8 cellular contexts compared by ENCODE assay signal in genomic region chr17:7651097-7651958, GRCh38. TPM values are rescaled to one million over a fixed set of nuclear protein-coding genes. Genes with fewer than 3 reads are reported as not detected.
DNase-seq lines count a peak whose midpoint lies in the region; ATAC-seq and TF ChIP-seq lines count a peak whose summit lies in the region.

No MANE protein-coding gene starts in this region.

- H3K36me3 Mint-ChIP-seq in activated CD4-positive, alpha-beta T cell treated with anti-CD3 and anti-CD28 coated beads, Interleukin-2, amount 10 ng/mL, durations not matched to agents 7 days and 5 days (ENCODE audit: low read depth), result no peaks in the 10 kb centered on the region

- CTCF ChIA-PET in activated CD4-positive, alpha-beta T cell treated with anti-CD3 and anti-CD28 coated beads, Interleukin-2, amount 10 ng/mL, durations not matched to agents 7 days and 5 days (lab: Charles Lee), result interaction anchor here (0.9 to 2.0 kb wide), 6 partner anchors 8 to 386 kb away, joined by 3 to 10 read pairs (median 4); partner anchors contain the start of genes FXR2, SAT2, SHBG and TP53

- H3K9me3 Mint-ChIP-seq in activated CD4-positive, alpha-beta T cell treated with anti-CD3 and anti-CD28 coated beads, Interleukin-2, amount 10 ng/mL, durations not matched to agents 7 days and 5 days, result no peaks in the 10 kb centered on the region

- H3K27me3 ChIP-seq in breast epithelium, result peaks cover 0 to 4% of the 10 kb centered on the region in 2 donors
- H3K27me3 ChIP-seq in tibial artery, result peaks cover 0 to 61% of the 10 kb centered on the region in 2 donors

- no peaks in the 10 kb centered on the region for H3K36me3 ChIP-seq in breast epithelium
- H3K36me3 ChIP-seq in tibial artery, result no peaks in the 10 kb centered on the region

- no peaks in the 10 kb centered on the region for H3K4me1 ChIP-seq in breast epithelium
- peaks cover 0 to 23% (median 20%) of the 10 kb centered on the region in 4 donors for H3K4me1 ChIP-seq in tibial artery

- peak overlapping the region; percentile 62 for H3K4me3 Mint-ChIP-seq in activated CD4-positive, alpha-beta T cell treated with anti-CD3 and anti-CD28 coated beads, Interleukin-2, amount 10 ng/mL, durations not matched to agents 7 days and 5 days

- peaks cover 45% of the 10 kb centered on the region for H3K27me3 Mint-ChIP-seq in activated CD4-positive, alpha-beta T cell treated with anti-CD3 and anti-CD28 coated beads, Interleukin-2, amount 10 ng/mL, durations not matched to agents 7 days and 5 days

- peak overlapping the region; percentile 39 to 75 (median 57) for H3K4me3 ChIP-seq in breast epithelium
- H3K4me3 ChIP-seq in lower leg skin (ENCODE audit: low read depth, poor library complexity, severe bottlenecking), result peak overlapping the region; percentile 16
- H3K4me3 ChIP-seq in tibial artery, result peak overlapping the region; percentile 12 to 48

- H3K27ac Mint-ChIP-seq in activated CD4-positive, alpha-beta T cell treated with anti-CD3 and anti-CD28 coated beads, Interleukin-2, amount 10 ng/mL, durations not matched to agents 7 days and 5 days, result no peak overlapping the region

- 1% methylated on average over 48 to 50 of the region's 82 CpGs for WGBS in lower leg skin, 2 donors

- no peaks in the 10 kb centered on the region for H3K9me3 ChIP-seq in breast epithelium
- no peaks in the 10 kb centered on the region for H3K9me3 ChIP-seq in tibial artery

- POLR2A ChIA-PET in activated CD4-positive, alpha-beta T cell treated with anti-CD3 and anti-CD28 coated beads, Interleukin-2, amount 10 ng/mL, durations not matched to agents 7 days and 5 days (lab: Charles Lee), result interaction anchor here (0.5 to 1.7 kb wide), 3 partner anchors 9 to 37 kb away, joined by 4 to 5 read pairs (median 4); partner anchors contain the start of genes FXR2, TP53 and WRAP53

- no peak for DNase-seq in activated CD4-positive, alpha-beta T cell treated with anti-CD3 and anti-CD28 coated beads, Interleukin-2, amount 10 ng/mL, durations not matched to agents 7 days and 5 days
- DNase-seq in activated CD4-positive, alpha-beta T cell treated with anti-CD3 and anti-CD28 coated beads, Interleukin-2, amount 50 U/mL, for 48 hours, result no peak
- DNase-seq in breast epithelium (ENCODE audit: low spot score in 2 of 2), result no peak
- DNase-seq in lower leg skin (ENCODE audit: low spot score in 2 of 2), result no peak
- DNase-seq in tibial artery, result no peak
- no peak for DNase-seq in stimulated activated naive CD4-positive, alpha-beta T cell treated with Interleukin-2 at 50 U/mL for 16 hours (lab: John Stamatoyannopoulos, UW)
- DNase-seq in omental fat pad (ENCODE audit: low spot score), result no peak
- DNase-seq in NCI-H524 (lab: John Stamatoyannopoulos, UW), result no peak

- H3K27ac ChIP-seq in breast epithelium (peak overlapping the region; percentile 15 to 53), tibial artery (no peak overlapping the region)

- intact Hi-C loops in breast epithelium (cut with DNase I; ENCODE audit: low total_unique reads) (no loop called here), lower leg skin (cut with DNase I; ENCODE audit: low total_unique reads) (no loop called here), tibial artery (cut with DNase I; ENCODE audit: low total_unique reads) (no loop called here)

- TF ChIP-seq CTCF in breast epithelium (IDR thresholded peaks at IDR 0.05), result no peak
- no peak for TF ChIP-seq CTCF in lower leg skin (IDR thresholded peaks at IDR 0.05)
- TF ChIP-seq CTCF in tibial artery (IDR thresholded peaks at IDR 0.05), result no peak
- TF ChIP-seq CTCF in omental fat pad (IDR thresholded peaks at IDR 0.05), result no peak

- no peak for TF ChIP-seq POLR2A in breast epithelium (IDR thresholded peaks at IDR 0.05)
- TF ChIP-seq POLR2A in lower leg skin (IDR thresholded peaks at IDR 0.05), result no peak

- peaks cover 15% of the 10 kb centered on the region for H3K4me1 Mint-ChIP-seq in activated CD4-positive, alpha-beta T cell treated with anti-CD3 and anti-CD28 coated beads, Interleukin-2, amount 10 ng/mL, durations not matched to agents 7 days and 5 days

- ATAC-seq in omental fat pad (ENCODE audit: low FRiP score), result no peak

RNA-seq across cellular contexts. Expression of gene ATP1B2, which starts 0.6 kb away (rescaled TPM):
- total RNA-seq in activated CD4-positive, alpha-beta T cell treated with anti-CD3 and anti-CD28 coated beads, Interleukin-2, amount 10 ng/mL, durations not matched to agents 7 days and 5 days, result under 1 TPM in 1 of 2 experiments, not detected in 1; 0.08 TPM
- total RNA-seq in breast epithelium (1 to 10 TPM in 1 of 3 donors, under 1 TPM in 2; 0.16 to 1.2 (median 0.98) TPM), lower leg skin (1 to 10 TPM in 1 of 4 donors, under 1 TPM in 2, not detected in 1; 0.42 to 3.0 (median 0.46) TPM), omental fat pad (1 to 10 TPM in 1 of 4 donors, under 1 TPM in 2, not detected in 1; 0.28 to 1.4 (median 0.48) TPM)

RNA-seq across cellular contexts. Expression of gene SHBG, which starts 21.4 kb away (rescaled TPM):
- total RNA-seq in activated CD4-positive, alpha-beta T cell treated with anti-CD3 and anti-CD28 coated beads, Interleukin-2, amount 10 ng/mL, durations not matched to agents 7 days and 5 days, result not detected
- total RNA-seq in breast epithelium, result under 1 TPM in 1 of 3 donors, not detected in 2; 0.16 TPM
- total RNA-seq in lower leg skin, result not detected
- 1 to 10 TPM in 1 of 4 donors, under 1 TPM in 1, not detected in 2; 0.37 to 2.5 TPM for total RNA-seq in omental fat pad

RNA-seq across cellular contexts. Expression of gene SAT2, which starts 23.7 kb away (rescaled TPM):
- total RNA-seq in activated CD4-positive, alpha-beta T cell treated with anti-CD3 and anti-CD28 coated beads, Interleukin-2, amount 10 ng/mL, durations not matched to agents 7 days and 5 days, result 10 to 100 TPM; 18.5 to 23.6 TPM
- 10 to 100 TPM; 52.5 to 78.4 (median 62.9) TPM for total RNA-seq in breast epithelium
- total RNA-seq in lower leg skin, result 10 to 100 TPM; 32.7 to 50.5 (median 43.0) TPM
- total RNA-seq in omental fat pad, result 10 to 100 TPM; 55.5 to 81.3 (median 66.2) TPM

RNA-seq across cellular contexts. Expression of gene TP53, which starts 36.0 kb away (rescaled TPM):
- total RNA-seq in activated CD4-positive, alpha-beta T cell treated with anti-CD3 and anti-CD28 coated beads, Interleukin-2, amount 10 ng/mL, durations not matched to agents 7 days and 5 days, result 100 to 1,000 TPM; 154 to 182 TPM
- total RNA-seq in breast epithelium (10 to 100 TPM; 23.9 to 31.9 (median 24.2) TPM), lower leg skin (10 to 100 TPM; 42.8 to 57.3 (median 50.8) TPM), omental fat pad (10 to 100 TPM; 18.1 to 26.3 (median 19.3) TPM)

RNA-seq across cellular contexts. Expression of gene FXR2, which starts 36.6 kb away (rescaled TPM):
- total RNA-seq in activated CD4-positive, alpha-beta T cell treated with anti-CD3 and anti-CD28 coated beads, Interleukin-2, amount 10 ng/mL, durations not matched to agents 7 days and 5 days, result 10 to 100 TPM; 27.5 to 28.8 TPM
- 10 to 100 TPM; 22.8 to 33.9 (median 25.6) TPM for total RNA-seq in breast epithelium
- total RNA-seq in lower leg skin, result 10 to 100 TPM; 32.1 to 35.7 (median 33.9) TPM
- 10 to 100 TPM; 17.8 to 30.3 (median 22.7) TPM for total RNA-seq in omental fat pad

Comparison
In these comparisons a context has a peak if more than half of its experiments do, and no peak if none do; other contexts are left out.
1. H3K27ac ChIP-seq: peak in breast epithelium (2 of 2); none in tibial artery (0 of 2).
2. Peak in every context shown above with its lines, with median percentiles within 50 percentile points of each other: H3K4me3 ChIP-seq.